Comparison of ENCODE assay signal across 15 cellular contexts in genomic region chr2:8452296-8452695, GRCh38.
"Had no signal": no experiment of that assay in that cellular context is flagged by ENCODE, and none has a peak within 500 bp of the region (broad histone marks: within the 10 kb centered on the region; RNA-seq: fewer than 3 reads in every experiment).

No MANE protein-coding gene starts in this region.

- ATAC-seq: foreskin keratinocyte; left cardiac atrium; left ventricle myocardium superior; stimulated activated memory B cell treated with anti-CD40 and anti-IgM and Interleukin-4, amounts not matched to agents 10 μg/mL and 1 μg/mL and 100 μg/mL, for 72 hours had no signal

- H3K4me3 Mint-ChIP-seq: naive B cell; stimulated activated memory B cell treated with anti-CD40 and anti-IgM and Interleukin-4, amounts not matched to agents 10 μg/mL and 1 μg/mL and 100 μg/mL, for 72 hours; stimulated activated naive CD8-positive, alpha-beta T cell treated with anti-CD3 and anti-CD28 coated beads, Interleukin-15, Interleukin-2, amounts not matched to agents 100 ng/mL and 50 ng/mL, for 24 hours had no signal

- DNase-seq: erythroblast; foreskin keratinocyte; kidney; left cardiac atrium; left ventricle myocardium superior; mesenchymal stem cell; midbrain; naive B cell; posterior cingulate gyrus; stimulated activated CD4-positive, alpha-beta T cell treated with anti-CD3 and anti-CD28 coated beads, Interleukin-2, amount 100 ng/mL, for 48 hours; tibial artery; upper lobe of left lung; uterus had no signal

- H3K36me3 Mint-ChIP-seq: naive B cell; stimulated activated memory B cell treated with anti-CD40 and anti-IgM and Interleukin-4, amounts not matched to agents 10 μg/mL and 1 μg/mL and 100 μg/mL, for 72 hours had no signal

- H3K27ac Mint-ChIP-seq: naive B cell; stimulated activated memory B cell treated with anti-CD40 and anti-IgM and Interleukin-4, amounts not matched to agents 10 μg/mL and 1 μg/mL and 100 μg/mL, for 72 hours had no signal

- H3K9me3 Mint-ChIP-seq: naive B cell; stimulated activated memory B cell treated with anti-CD40 and anti-IgM and Interleukin-4, amounts not matched to agents 10 μg/mL and 1 μg/mL and 100 μg/mL, for 72 hours; stimulated activated naive CD8-positive, alpha-beta T cell treated with anti-CD3 and anti-CD28 coated beads, Interleukin-15, Interleukin-2, amounts not matched to agents 100 ng/mL and 50 ng/mL, for 24 hours had no signal
